8 cellular contexts compared by ENCODE assay signal in the genomic region with DNA sequence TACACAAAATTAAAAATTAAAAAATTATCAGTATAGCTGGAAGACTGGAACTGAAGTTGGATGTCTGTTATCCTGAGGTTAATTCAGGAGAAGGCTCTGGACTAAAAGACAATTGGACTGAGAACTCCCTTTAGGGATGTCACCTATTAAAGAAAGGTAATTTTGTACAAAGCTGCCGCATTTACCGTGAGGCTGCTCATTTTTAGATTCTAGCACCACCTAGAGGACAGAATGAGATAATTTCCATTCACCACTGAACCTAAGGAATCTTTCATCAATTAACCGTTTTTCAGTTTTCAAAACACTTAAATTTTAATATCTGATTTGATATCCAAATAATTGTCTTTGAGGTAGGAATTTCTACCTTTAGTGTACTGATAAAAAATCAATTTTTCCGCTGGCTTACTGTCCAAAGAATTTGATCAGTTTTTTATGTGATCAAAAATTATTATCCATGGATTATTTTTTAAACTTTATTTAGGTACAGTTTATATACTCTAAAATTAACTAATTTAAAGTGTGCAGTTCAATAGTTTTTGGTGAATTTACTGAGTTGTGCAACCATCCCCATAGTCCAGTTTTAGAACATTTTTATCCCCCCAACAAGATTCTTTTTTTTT.
DNase-seq lines count a peak whose midpoint lies in the region; ATAC-seq lines count a peak whose summit lies in the region.

No MANE protein-coding gene starts in this region.

- no peak for DNase-seq in activated CD4-positive, alpha-beta T cell treated with anti-CD3 and anti-CD28 coated beads for 36 hours
- no peak for DNase-seq in activated CD4-positive, alpha-beta T cell treated with anti-CD3 and anti-CD28 coated beads, Interleukin-2, amount 50 U/mL, for 48 hours
- DNase-seq in KBM-7 (peak; percentile 60), OCI-M2 (lab: John Stamatoyannopoulos, UW; ENCODE audit: unreplicated experiment) (peak; percentile 5), dermis blood vessel endothelial cell (peak; percentile 73), midbrain (lab: John Stamatoyannopoulos, UW) (peak; percentile 41)

- CTCF ChIA-PET in activated CD4-positive, alpha-beta T cell treated with anti-CD3 and anti-CD28 coated beads for 36 hours (lab: Charles Lee): interaction anchor here (0.6 to 3.6 kb wide), 31 partner anchors 9 to 605 kb away, joined by 3 to 22 read pairs (median 3); no protein-coding TSS in a partner anchor

- ATAC-seq in activated CD4-positive, alpha-beta T cell treated with anti-CD3 and anti-CD28 coated beads for 36 hours: peak; percentile 65
- ATAC-seq in HG02970 (IDR thresholded peaks at IDR 0.05; ENCODE audit: low FRiP score, unreplicated experiment): no peak
- ATAC-seq in HG02840 (IDR thresholded peaks at IDR 0.05; ENCODE audit: low FRiP score, unreplicated experiment): no peak

- in situ Hi-C loops in KBM-7 (cut with MboI; ENCODE audit: low pct_unique_long_range_greater_than_20kb, low sequenced_read_pairs): loop anchor here (25.0 kb wide), 1 partner anchor 405 kb away; no protein-coding TSS in a partner anchor

- H3K27me3 Mint-ChIP-seq in activated CD4-positive, alpha-beta T cell treated with anti-CD3 and anti-CD28 coated beads for 36 hours: peaks cover 5% of the 10 kb centered on the region

- peaks cover 18% of the 10 kb centered on the region for H3K4me1 Mint-ChIP-seq in activated CD4-positive, alpha-beta T cell treated with anti-CD3 and anti-CD28 coated beads for 36 hours

- H3K36me3 Mint-ChIP-seq in activated CD4-positive, alpha-beta T cell treated with anti-CD3 and anti-CD28 coated beads for 36 hours (ENCODE audit: low read depth): peaks cover 3% of the 10 kb centered on the region

- intact Hi-C loops in activated CD4-positive, alpha-beta T cell treated with anti-CD3 and anti-CD28 coated beads for 36 hours (cut with DNase I, micrococcal nuclease): loop anchor here (1.0 to 10.0 kb wide), 8 partner anchors 106 to 606 kb away; a partner anchor contains a TSS

- POLR2A ChIA-PET in activated CD4-positive, alpha-beta T cell treated with anti-CD3 and anti-CD28 coated beads for 36 hours (lab: Charles Lee): no interaction called here

- no peak overlapping the region for H3K4me3 Mint-ChIP-seq in activated CD4-positive, alpha-beta T cell treated with anti-CD3 and anti-CD28 coated beads for 36 hours

- no peaks in the 10 kb centered on the region for H3K9me3 Mint-ChIP-seq in activated CD4-positive, alpha-beta T cell treated with anti-CD3 and anti-CD28 coated beads for 36 hours (ENCODE audit: low read depth)

- H3K27ac Mint-ChIP-seq in activated CD4-positive, alpha-beta T cell treated with anti-CD3 and anti-CD28 coated beads for 36 hours: no peak overlapping the region

Comparison
In these comparisons a context has a peak if more than half of its experiments do, and no peak if none do; other contexts are left out.
1. DNase-seq: peak in KBM-7 (single experiment), OCI-M2 (single experiment), dermis blood vessel endothelial cell (single experiment) and midbrain (single experiment); none in activated CD4-positive, alpha-beta T cell treated with anti-CD3 and anti-CD28 coated beads for 36 hours (single experiment) and activated CD4-positive, alpha-beta T cell treated with anti-CD3 and anti-CD28 coated beads, Interleukin-2, amount 50 U/mL, for 48 hours (0 of 2).